ENCODE assay signal across 20 cellular contexts in genomic region chr15:58584789-58585461, GRCh38.
DNase-seq lines count a peak whose midpoint lies in the region; TF ChIP-seq lines count a peak whose summit lies in the region.
"Had no signal": no experiment of that assay in that cellular context is flagged by ENCODE, and none has a peak within 500 bp of the region (broad histone marks: within the 10 kb centered on the region; RNA-seq: fewer than 3 reads in every experiment).

No MANE protein-coding gene starts in this region.

- H3K27ac ChIP-seq in BLaER1: peak overlapping the region; percentile 87
- H3K27ac ChIP-seq in OCI-LY1 (ENCODE audit: low read depth, low read length, poor library complexity, severe bottlenecking): peak overlapping the region; percentile 95
- H3K27ac ChIP-seq: esophagus squamous epithelium, thyroid gland had no signal

- CTCF ChIA-PET in Calu3 (lab: Charles Lee): no interaction called here

- H4K20me1 ChIP-seq in BLaER1 (no peaks in the 10 kb centered on the region), OCI-LY1 (ENCODE audit: insufficient read depth, low read length) (no peaks in the 10 kb centered on the region)

- H3F3A ChIP-seq in OCI-LY1 (ENCODE audit: insufficient read depth, low read length): 0 out of 2 replicates have a peak, but pooled peaks cover 4% of the 10 kb centered on the region

- H3K4me1 Mint-ChIP-seq in Calu3 (ENCODE audit: low read depth, unreplicated experiment): peaks cover 7% of the 10 kb centered on the region
- H3K4me1 Mint-ChIP-seq in glutamatergic neuron (ENCODE audit: low read depth, unreplicated experiment): peaks cover 3% of the 10 kb centered on the region

- H3K4me3 ChIP-seq in BLaER1: peak overlapping the region; percentile 24
- H3K4me3 ChIP-seq in OCI-LY1 (ENCODE audit: low read depth, low read length, poor library complexity, severe bottlenecking): peak overlapping the region; percentile 16
- H3K4me3 ChIP-seq: esophagus squamous epithelium, thyroid gland had no signal

- no peak overlapping the region for H3K4me3 Mint-ChIP-seq in Calu3 (ENCODE audit: low read depth, unreplicated experiment)
- no peak overlapping the region for H3K4me3 Mint-ChIP-seq in glutamatergic neuron (ENCODE audit: unreplicated experiment)
- H3K4me3 Mint-ChIP-seq: activated B cell treated with CpG ODN at 0.5 μM for 24 hours; activated CD4-positive, alpha-beta memory T cell treated with anti-CD3 and anti-CD28 coated beads, Interleukin-2, amount 10 ng/mL, durations not matched to agents 7 days and 5 days; activated naive CD8-positive, alpha-beta T cell; activated T-cell treated with anti-CD3 and anti-CD28 coated beads, Interleukin-2, amount 50 U/mL, for 24 hours; effector memory CD8-positive, alpha-beta T cell; HFFc6; nephron progenitor cell; stimulated activated naive B cell treated with anti-CD40 and anti-IgM and Interleukin-4, amounts not matched to agents 10 μg/mL and 1 μg/mL and 100 μg/mL, for 72 hours had no signal

- peak overlapping the region; percentile 74 for H3K9ac ChIP-seq in BLaER1
- peak overlapping the region; percentile 59 for H3K9ac ChIP-seq in OCI-LY1 (ENCODE audit: low read length)

- no peak for TF ChIP-seq CTCF in Calu3 (IDR thresholded peaks at IDR 0.05; ENCODE audit: unreplicated experiment)
- no peak for TF ChIP-seq CTCF in OCI-LY1 (IDR thresholded peaks at IDR 0.05; ENCODE audit: low read length)
- TF ChIP-seq CTCF in glutamatergic neuron (IDR thresholded peaks at IDR 0.05; ENCODE audit: partially characterized antibody, unreplicated experiment): no peak

- H3K27me3 Mint-ChIP-seq in Calu3 (ENCODE audit: unreplicated experiment) (no peaks in the 10 kb centered on the region), glutamatergic neuron (ENCODE audit: unreplicated experiment) (no peaks in the 10 kb centered on the region)
- H3K27me3 Mint-ChIP-seq: activated naive CD8-positive, alpha-beta T cell had no signal

- DNase-seq in Calu3 (no peak), glutamatergic neuron (no peak), SKM-1 (lab: John Stamatoyannopoulos, UW; ENCODE audit: unreplicated experiment) (no peak), D341Med (ENCODE audit: low spot score) (no peak), CD1c-positive myeloid dendritic cell (ENCODE audit: extremely low spot score) (no peak), GM19238 (ENCODE audit: insufficient read length, low spot score) (no peak)
- DNase-seq: activated B cell treated with CpG ODN at 0.5 μM for 24 hours; activated CD4-positive, alpha-beta memory T cell treated with anti-CD3 and anti-CD28 coated beads, Interleukin-2, amount 10 ng/mL, durations not matched to agents 7 days and 5 days; activated T-cell treated with anti-CD3 and anti-CD28 coated beads, Interleukin-2, amount 50 U/mL, for 24 hours; effector memory CD8-positive, alpha-beta T cell; esophagus squamous epithelium; HFFc6; kidney glomerular epithelial cell; nephron progenitor cell; SHP77; stimulated activated naive B cell treated with anti-CD40 and anti-IgM and Interleukin-4, amounts not matched to agents 10 μg/mL and 1 μg/mL and 100 μg/mL, for 72 hours; thyroid gland had no signal

- peak overlapping the region; percentile 24 for H3K27ac Mint-ChIP-seq in Calu3 (ENCODE audit: unreplicated experiment)
- peak overlapping the region; percentile 2 for H3K27ac Mint-ChIP-seq in glutamatergic neuron (ENCODE audit: unreplicated experiment)
- H3K27ac Mint-ChIP-seq: activated B cell treated with CpG ODN at 0.5 μM for 24 hours; activated CD4-positive, alpha-beta memory T cell treated with anti-CD3 and anti-CD28 coated beads, Interleukin-2, amount 10 ng/mL, durations not matched to agents 7 days and 5 days; activated naive CD8-positive, alpha-beta T cell; activated T-cell treated with anti-CD3 and anti-CD28 coated beads, Interleukin-2, amount 50 U/mL, for 24 hours; HFFc6; nephron progenitor cell; stimulated activated naive B cell treated with anti-CD40 and anti-IgM and Interleukin-4, amounts not matched to agents 10 μg/mL and 1 μg/mL and 100 μg/mL, for 72 hours had no signal

- H3K36me3 Mint-ChIP-seq in Calu3 (ENCODE audit: insufficient read depth, unreplicated experiment) (no peaks in the 10 kb centered on the region), glutamatergic neuron (ENCODE audit: unreplicated experiment) (peaks cover 15% of the 10 kb centered on the region)

- H3K79me2 ChIP-seq in OCI-LY1 (ENCODE audit: insufficient read depth, low read length): no peaks in the 10 kb centered on the region

- peaks cover 66% of the 10 kb centered on the region for H3K4me1 ChIP-seq in BLaER1
- peaks cover 61% of the 10 kb centered on the region for H3K4me1 ChIP-seq in OCI-LY1 (ENCODE audit: insufficient read depth, low read length, severe bottlenecking)
- H3K4me1 ChIP-seq: esophagus squamous epithelium, thyroid gland had no signal

- peak overlapping the region; percentile 83 for H3K4me2 ChIP-seq in BLaER1
- peak overlapping the region; percentile 58 for H3K4me2 ChIP-seq in OCI-LY1 (ENCODE audit: low read length)

- H3K27me3 ChIP-seq in BLaER1 (no peaks in the 10 kb centered on the region), OCI-LY1 (ENCODE audit: insufficient read depth, low read length) (no peaks in the 10 kb centered on the region)
- H3K27me3 ChIP-seq: esophagus squamous epithelium, thyroid gland had no signal

- H3K36me3 ChIP-seq in BLaER1 (no peaks in the 10 kb centered on the region; the same call in 1 of the 2 replicates), OCI-LY1 (ENCODE audit: insufficient read depth, low read length) (no peaks in the 10 kb centered on the region)
- H3K36me3 ChIP-seq: esophagus squamous epithelium, thyroid gland had no signal

- H3K9me3 Mint-ChIP-seq in Calu3 (ENCODE audit: low read depth, unreplicated experiment) (peaks cover 10% of the 10 kb centered on the region), glutamatergic neuron (ENCODE audit: unreplicated experiment) (peaks cover 2% of the 10 kb centered on the region)
- H3K9me3 Mint-ChIP-seq: activated CD4-positive, alpha-beta memory T cell treated with anti-CD3 and anti-CD28 coated beads, Interleukin-2, amount 10 ng/mL, durations not matched to agents 7 days and 5 days had no signal

- no peaks in the 10 kb centered on the region for H3K9me2 ChIP-seq in OCI-LY1 (ENCODE audit: low read depth, low read length)

- H3K9me3 ChIP-seq in BLaER1 (peaks cover 26% of the 10 kb centered on the region), OCI-LY1 (ENCODE audit: low read length) (peaks cover 6% of the 10 kb centered on the region)
- H3K9me3 ChIP-seq: esophagus squamous epithelium, thyroid gland had no signal

- H2AFZ ChIP-seq in OCI-LY1 (ENCODE audit: low read length): no peak overlapping the region

- BruUV-seq in Calu3 (replicated peaks; lab: Mats Ljungman, UMichigan): no TSS peak

- intact Hi-C loops in Calu3 (cut with micrococcal nuclease; ENCODE audit: unreplicated experiment): no loop called here
